26 cellular contexts compared by ENCODE assay signal in genomic region chr6:123295181-123295580, GRCh38.
"Had no signal": no experiment of that assay in that cellular context is flagged by ENCODE, and none has a peak within 500 bp of the region (broad histone marks: within the 10 kb centered on the region; RNA-seq: fewer than 3 reads in every experiment).

No MANE protein-coding gene starts in this region.

- H3K9me3 ChIP-seq: stomach, suprapubic skin, testis, thoracic aorta, thyroid gland, tibial artery, tibial nerve, transverse colon, upper lobe of left lung, upper lobe of right lung, uterus, vagina had no signal

- H3K27me3 ChIP-seq: stomach, suprapubic skin, testis, thyroid gland, tibial artery, tibial nerve, transverse colon, upper lobe of left lung, upper lobe of right lung, uterus, vagina had no signal

- ATAC-seq: stimulated activated effector memory CD8-positive, alpha-beta T cell treated with anti-CD3 and anti-CD28 coated beads, Interleukin-12 subunit alpha, Interleukin-12 subunit beta, amount 100 ng/mL, for 72 hours; stimulated activated memory B cell treated with anti-CD40 and anti-IgM and Interleukin-4, amounts not matched to agents 10 μg/mL and 1 μg/mL and 100 μg/mL, for 72 hours; stimulated activated naive B cell treated with anti-CD40 and anti-IgM and Interleukin-4, amounts not matched to agents 10 μg/mL and 1 μg/mL and 100 μg/mL, for 72 hours; stimulated activated naive CD8-positive, alpha-beta T cell treated with anti-CD3 and anti-CD28 coated beads, Interleukin-15, amount 100 ng/mL, for 72 hours; stimulated activated naive CD8-positive, alpha-beta T cell treated with anti-CD3 and anti-CD28 coated beads, Interleukin-15, Interleukin-2, amounts not matched to agents 100 U/mL and 50 U/mL, for 24 hours; upper lobe of right lung had no signal

- DNase-seq: stimulated activated CD4-positive, alpha-beta T cell treated with anti-CD3 and anti-CD28 coated beads, Interleukin-2, amount 100 ng/mL, for 48 hours; stimulated activated CD4-positive, alpha-beta T cell treated with anti-CD3 and anti-CD28 coated beads, Interleukin-4, amount 100 ng/mL, for 1 hour; stimulated activated CD4-positive, alpha-beta T cell treated with anti-CD3 and anti-CD28 coated beads, Interleukin-4, amount 100 ng/mL, for 24 hours; stimulated activated CD4-positive, alpha-beta T cell treated with anti-CD3 and anti-CD28 coated beads, Interleukin-4, amount 100 ng/mL, for 4 hours; stimulated activated CD8-positive, alpha-beta memory T cell treated with anti-CD3 and anti-CD28 coated beads, Interleukin-4, amount 100 ng/mL, for 48 hours; stimulated activated naive B cell treated with anti-CD40 and anti-IgM and Interleukin-4, amounts not matched to agents 10 μg/mL and 1 μg/mL and 100 μg/mL, for 72 hours; stimulated activated naive CD4-positive, alpha-beta T cell; stimulated activated naive CD4-positive, alpha-beta T cell treated with Interleukin-2 at 50 U/mL for 16 hours; stimulated activated naive CD8-positive, alpha-beta T cell treated with anti-CD3 and anti-CD28 coated beads, Interleukin-15, amount 100 ng/mL, for 72 hours; stimulated activated naive CD8-positive, alpha-beta T cell treated with anti-CD3 and anti-CD28 coated beads, Interleukin-15, Interleukin-2, amounts not matched to agents 100 U/mL and 50 U/mL, for 24 hours; stomach; substantia nigra; testis; thyroid gland; tibial artery; transverse colon; trophoblast cell; upper lobe of left lung; upper lobe of right lung; uterus had no signal

- H3K4me3 ChIP-seq: stomach, suprapubic skin, testis, thoracic aorta, thyroid gland, tibial artery, tibial nerve, transverse colon, upper lobe of left lung, upper lobe of right lung, uterus, vagina had no signal

- H3K27ac ChIP-seq: stomach, suprapubic skin, testis, thoracic aorta, thyroid gland, tibial artery, tibial nerve, transverse colon, upper lobe of left lung, upper lobe of right lung, uterus, vagina had no signal

- H3K36me3 ChIP-seq: stomach, suprapubic skin, thoracic aorta, thyroid gland, tibial artery, tibial nerve, transverse colon, upper lobe of left lung, upper lobe of right lung, uterus, vagina had no signal

- H3K4me1 ChIP-seq: stomach, suprapubic skin, testis, thyroid gland, tibial artery, tibial nerve, transverse colon, upper lobe of left lung, upper lobe of right lung, uterus, vagina had no signal
